Comparison of ENCODE assay signal across 10 cellular contexts in genomic region chr6:71190809-71191208, GRCh38.
DNase-seq lines count a peak whose midpoint lies in the region; ATAC-seq, FAIRE-seq and TF ChIP-seq lines count a peak whose summit lies in the region.
"Had no signal": no experiment of that assay in that cellular context is flagged by ENCODE, and none has a peak within 500 bp of the region (broad histone marks: within the 10 kb centered on the region; RNA-seq: fewer than 3 reads in every experiment).

No MANE protein-coding gene starts in this region.

- H3K4me1 ChIP-seq in uterus, result no peaks in the 10 kb centered on the region
- H3K4me1 ChIP-seq: BLaER1 had no signal

- no peak overlapping the region for H3K27ac ChIP-seq in uterus
- H3K27ac ChIP-seq: BLaER1 had no signal

- H3K27me3 Mint-ChIP-seq in WTC11 (ENCODE audit: low read depth), result no peaks in the 10 kb centered on the region

- CTCF ChIA-PET in WTC11 (lab: Charles Lee), result interaction anchor here (0.7 to 1.8 kb wide), 5 partner anchors 97 to 192 kb away, joined by 3 to 4 read pairs (median 4); no protein-coding TSS in a partner anchor

- peak; percentile 11 for DNase-seq in NCI-H1092 treated with DMSO at 0.1 percent for 48 hours (lab: John Stamatoyannopoulos, UW)
- no peak for DNase-seq in NCI-H1092 (lab: John Stamatoyannopoulos, UW)
- peak; percentile 16 for DNase-seq in NOMO-1 treated with DMSO at 0.1 percent for 48 hours (lab: John Stamatoyannopoulos, UW; ENCODE audit: unreplicated experiment)
- peak; percentile 48 for DNase-seq in renal cortical epithelial cell (ENCODE audit: low read depth)
- no peak for DNase-seq in uterus
- DNase-seq in WTC11 (ENCODE audit: low spot score), result no peak
- no peak for DNase-seq in GM19239 (ENCODE audit: insufficient read length, low spot score)

- H3K27ac Mint-ChIP-seq in WTC11, result no peak overlapping the region
- H3K27ac Mint-ChIP-seq: activated naive CD8-positive, alpha-beta T cell had no signal

- peak; percentile 83 for FAIRE-seq in endometrium (lab: Jason Lieb, UNC)
- FAIRE-seq in GM19239 (lab: Jason Lieb, UNC), result no peak

- peaks cover 7% of the 10 kb centered on the region; the same call in 1 of the 2 replicates for H3K9me3 Mint-ChIP-seq in WTC11

- H3K27me3 ChIP-seq in uterus, result no peaks in the 10 kb centered on the region
- H3K27me3 ChIP-seq: BLaER1 had no signal

- no peaks in the 10 kb centered on the region for H3K9me3 ChIP-seq in uterus
- H3K9me3 ChIP-seq: BLaER1 had no signal

- H3K4me1 Mint-ChIP-seq in WTC11, result peaks cover 9% of the 10 kb centered on the region

- H3K36me3 Mint-ChIP-seq in WTC11, result no peaks in the 10 kb centered on the region
- H3K36me3 Mint-ChIP-seq: activated naive CD8-positive, alpha-beta T cell had no signal

- H3K36me3 ChIP-seq in uterus, result no peaks in the 10 kb centered on the region
- H3K36me3 ChIP-seq: BLaER1 had no signal

- H3K4me3 ChIP-seq in uterus, result no peak overlapping the region
- H3K4me3 ChIP-seq: BLaER1 had no signal

- no peak for TF ChIP-seq POLR2A in uterus (IDR thresholded peaks at IDR 0.05)

- intact Hi-C loops in uterus (cut with DNase I; ENCODE audit: low total_unique reads), result no loop called here

- peak in 2 of 4 experiments; percentile 3 to 16 for TF ChIP-seq CTCF in uterus (IDR thresholded peaks at IDR 0.05)
- no peak for TF ChIP-seq CTCF in WTC11 (IDR thresholded peaks at IDR 0.05)

- no peak for ATAC-seq in WTC11

- POLR2A ChIA-PET in WTC11 (lab: Charles Lee), result no interaction called here

- H3K4me3 Mint-ChIP-seq in WTC11, result no peak overlapping the region
- H3K4me3 Mint-ChIP-seq: activated naive CD8-positive, alpha-beta T cell had no signal

TF ChIP-seq in WTC11, 78 proteins besides CTCF, POLR2A, EP300 and RAD21:
- TF ChIP-seq FOXP1 (CRISPR knock-in tag; IDR thresholded peaks at IDR 0.05; ENCODE audit: borderline replicate concordance) (no peak), IRF1 (CRISPR knock-in tag; IDR thresholded peaks at IDR 0.05) (no peak), SP1 (CRISPR knock-in tag; conservative IDR thresholded peaks at IDR 0.05) (no peak), NFATC4 (CRISPR knock-in tag; IDR thresholded peaks at IDR 0.05) (no peak), AFF4 (CRISPR knock-in tag; IDR thresholded peaks at IDR 0.05; ENCODE audit: borderline replicate concordance) (no peak)
TF ChIP-seq in WTC11: peak in this region for 0.

Comparison
In these comparisons a context has a peak if more than half of its experiments do, and no peak if none do; other contexts are left out.
1. DNase-seq: peak in NCI-H1092 treated with DMSO at 0.1 percent for 48 hours (single experiment), NOMO-1 treated with DMSO at 0.1 percent for 48 hours (single experiment) and renal cortical epithelial cell (single experiment); none in NCI-H1092 (single experiment), uterus (0 of 2), WTC11 (single experiment) and GM19239 (single experiment).